8 cellular contexts compared by ENCODE assay signal in genomic region chr5:145697251-145698016, GRCh38.
DNase-seq lines count a peak whose midpoint lies in the region; ATAC-seq and TF ChIP-seq lines count a peak whose summit lies in the region.

No MANE protein-coding gene starts in this region.

- ATAC-seq in GM18868 (IDR thresholded peaks at IDR 0.05; ENCODE audit: unreplicated experiment), result peak; percentile 88
- peak; percentile 66 for ATAC-seq in HG03378 (IDR thresholded peaks at IDR 0.05; ENCODE audit: unreplicated experiment)

- no peaks in the 10 kb centered on the region for H3K9me3 ChIP-seq in WERI-Rb-1 (ENCODE audit: severe bottlenecking)

- H3K4me3 ChIP-seq in WERI-Rb-1 (ENCODE audit: low read depth, low read length), result no peak overlapping the region

- no peaks in the 10 kb centered on the region for H3K27me3 ChIP-seq in WERI-Rb-1 (ENCODE audit: insufficient read depth, low read depth, severe bottlenecking)

- TF ChIP-seq CTCF in WERI-Rb-1 (IDR thresholded peaks at IDR 0.05; ENCODE audit: low read depth, low read length), result peak; percentile 81

- H3K36me3 ChIP-seq in WERI-Rb-1, result no peaks in the 10 kb centered on the region

- DNase-seq in COLO829 (ENCODE audit: low spot score) (peak; percentile 12), WERI-Rb-1 (peak; percentile 45), kidney tubule cell (ENCODE audit: low spot score) (peak; percentile 52), OCI-M2 (lab: John Stamatoyannopoulos, UW; ENCODE audit: unreplicated experiment) (no peak), NCI-H2171 treated with DMSO at 0.1 percent for 48 hours (lab: John Stamatoyannopoulos, UW) (no peak), amygdala (lab: John Stamatoyannopoulos, UW) (no peak)

- no peak overlapping the region for H3K27ac ChIP-seq in WERI-Rb-1

Comparison
In these comparisons a context has a peak if more than half of its experiments do, and no peak if none do; other contexts are left out.
1. DNase-seq: peak in COLO829 (single experiment), WERI-Rb-1 (single experiment) and kidney tubule cell (single experiment); none in OCI-M2 (single experiment), NCI-H2171 treated with DMSO at 0.1 percent for 48 hours (single experiment) and amygdala (0 of 56).